ENCODE assay signal across 8 cellular contexts in the genomic region with DNA sequence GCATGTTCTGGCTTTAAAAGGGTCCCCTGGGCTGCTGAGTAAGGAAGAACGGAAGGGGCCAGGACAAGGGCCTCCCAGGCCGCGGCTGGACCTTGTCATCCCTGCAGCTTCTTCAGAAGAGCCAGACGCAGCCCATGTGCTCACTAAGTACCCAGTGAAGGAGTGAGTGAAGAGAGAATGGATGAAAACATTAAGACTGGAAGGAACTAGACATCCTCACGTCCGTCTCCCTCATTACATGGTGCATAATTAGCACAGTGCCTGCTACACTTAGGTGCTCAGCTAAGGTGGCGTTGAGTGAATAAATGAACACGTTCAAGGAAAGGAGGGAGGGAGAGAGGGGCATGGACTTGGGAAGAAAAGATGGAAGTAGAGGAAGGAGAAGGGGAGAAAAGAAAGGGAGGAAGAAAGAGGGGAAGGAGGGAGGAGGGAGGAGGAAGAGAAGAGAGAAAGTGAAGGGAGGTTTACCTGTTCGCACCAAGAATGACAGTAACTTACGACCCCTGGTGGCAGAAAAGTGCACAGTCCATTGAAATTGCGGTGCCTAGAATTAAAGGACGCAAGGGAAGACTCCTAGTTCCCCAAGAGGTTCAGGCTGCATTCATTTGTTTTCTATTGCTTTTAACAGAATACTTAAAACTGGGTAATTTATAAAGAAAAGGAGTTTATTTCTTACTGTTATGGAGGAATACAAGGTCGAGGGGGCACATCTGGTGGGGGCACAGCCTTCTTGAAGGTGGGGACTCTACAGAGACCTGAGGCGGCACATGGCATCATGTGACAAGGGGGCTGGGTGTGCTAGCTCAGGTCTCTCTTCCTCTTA. TPM values are rescaled to one million over a fixed set of nuclear protein-coding genes. Genes with fewer than 3 reads are reported as not detected.
DNase-seq lines count a peak whose midpoint lies in the region; ATAC-seq and TF ChIP-seq lines count a peak whose summit lies in the region.

No MANE protein-coding gene starts in this region.

- no peaks in the 10 kb centered on the region for H3K9me3 Mint-ChIP-seq in CD4-positive, CD25-positive, alpha-beta regulatory T cell

- H3K4me1 Mint-ChIP-seq in CD4-positive, CD25-positive, alpha-beta regulatory T cell = peaks cover 17 to 50% (median 29%) of the 10 kb centered on the region in 4 donors

- no peak overlapping the region for H3K4me2 ChIP-seq in OCI-LY1 (ENCODE audit: low read length)
- no peak overlapping the region for H3K4me2 ChIP-seq in fibroblast of lung (ENCODE audit: extremely low read depth, insufficient read depth, low read length)

- no peaks in the 10 kb centered on the region for H3K27me3 ChIP-seq in CD4-positive, CD25-positive, alpha-beta regulatory T cell (ENCODE audit: control insufficient read depth, insufficient read depth, low read length)
- no peaks in the 10 kb centered on the region for H3K27me3 ChIP-seq in OCI-LY1 (ENCODE audit: insufficient read depth, low read length)
- no peaks in the 10 kb centered on the region for H3K27me3 ChIP-seq in fibroblast of lung (ENCODE audit: control insufficient read depth, insufficient read depth, low read length)
- H3K27me3 ChIP-seq in tibial artery = no peaks in the 10 kb centered on the region

- peaks cover 21% of the 10 kb centered on the region for H3K4me1 ChIP-seq in CD4-positive, CD25-positive, alpha-beta regulatory T cell (ENCODE audit: control insufficient read depth, insufficient read depth, low read length, poor library complexity, severe bottlenecking)
- H3K4me1 ChIP-seq in OCI-LY1 (ENCODE audit: insufficient read depth, low read length, severe bottlenecking) (peaks cover 17% of the 10 kb centered on the region), fibroblast of lung (ENCODE audit: control insufficient read depth, extremely low read depth, insufficient read depth, low read length) (no peaks in the 10 kb centered on the region), tibial artery (peaks cover 0 to 28% (median 12%) of the 10 kb centered on the region in 4 donors)

- H3K9me2 ChIP-seq in OCI-LY1 (ENCODE audit: low read depth, low read length) = no peaks in the 10 kb centered on the region

- DNase-seq in CD4-positive, CD25-positive, alpha-beta regulatory T cell = peak; percentile 39 to 67 (median 57)
- DNase-seq in HT1080 (ENCODE audit: low read depth) (peak; percentile 17), activated T-cell treated with anti-CD3 and anti-CD28 coated beads for 4 hours (peak; percentile 69), fibroblast of lung (ENCODE audit: low read depth in 2 of 2) (peak; percentile 28 to 58), nucleus accumbens (lab: John Stamatoyannopoulos, UW) (peak in 41 of 56 donors; percentile 2 to 87 (median 34)), tibial artery (peak in 1 of 2 donors; percentile 56)

- no peak overlapping the region for H3K27ac ChIP-seq in CD4-positive, CD25-positive, alpha-beta regulatory T cell (ENCODE audit: insufficient read depth, low read length, poor library complexity, severe bottlenecking)
- H3K27ac ChIP-seq in OCI-LY1 (ENCODE audit: low read depth, low read length, poor library complexity, severe bottlenecking) (no peak overlapping the region), fibroblast of lung (ENCODE audit: insufficient read depth, low read length) (no peak overlapping the region), tibial artery (no peak overlapping the region)

- no peak overlapping the region for H3K9ac ChIP-seq in OCI-LY1 (ENCODE audit: low read length)
- no peak overlapping the region for H3K9ac ChIP-seq in fibroblast of lung (ENCODE audit: insufficient read depth, low read length)

- no peaks in the 10 kb centered on the region for H3K27me3 Mint-ChIP-seq in CD4-positive, CD25-positive, alpha-beta regulatory T cell

- TF ChIP-seq CTCF in OCI-LY1 (IDR thresholded peaks at IDR 0.05; ENCODE audit: low read length) (peak; percentile 82), fibroblast of lung (conservative IDR thresholded peaks at IDR 0.05 in 1 of 2, IDR thresholded peaks at IDR 0.05 in 1 of 2; ENCODE audit: low read depth in 1 of 2, low read length in 2 of 2) (peak; percentile 68 to 86), tibial artery (IDR thresholded peaks at IDR 0.05) (peak; percentile 61 to 66)

- peaks cover 9% of the 10 kb centered on the region for H3K36me3 ChIP-seq in CD4-positive, CD25-positive, alpha-beta regulatory T cell (ENCODE audit: control insufficient read depth, insufficient read depth, low read length)
- peaks cover 24% of the 10 kb centered on the region for H3K36me3 ChIP-seq in OCI-LY1 (ENCODE audit: insufficient read depth, low read length)
- H3K36me3 ChIP-seq in fibroblast of lung (ENCODE audit: control insufficient read depth, insufficient read depth, low read length) = peaks cover 3% of the 10 kb centered on the region
- H3K36me3 ChIP-seq in tibial artery = peaks cover under 1 to 11% (median 8%) of the 10 kb centered on the region in 3 donors

- no peak overlapping the region for H3K4me3 ChIP-seq in CD4-positive, CD25-positive, alpha-beta regulatory T cell (ENCODE audit: low read depth, low read length)
- H3K4me3 ChIP-seq in OCI-LY1 (ENCODE audit: low read depth, low read length, poor library complexity, severe bottlenecking) = no peak overlapping the region
- no peak overlapping the region for H3K4me3 ChIP-seq in fibroblast of lung (replicated peaks in 1 of 4; ENCODE audit: control extremely low read depth in 1 of 4, insufficient read depth in 1 of 4, low read depth in 3 of 4, low read length in 4 of 4)
- no peak overlapping the region for H3K4me3 ChIP-seq in tibial artery

- H3K36me3 Mint-ChIP-seq in CD4-positive, CD25-positive, alpha-beta regulatory T cell = peaks cover 18% of the 10 kb centered on the region

- 0 out of 2 replicates have a peak, but pooled peaks cover 10% of the 10 kb centered on the region for H3K79me2 ChIP-seq in OCI-LY1 (ENCODE audit: insufficient read depth, low read length)
- H3K79me2 ChIP-seq in fibroblast of lung (ENCODE audit: control insufficient read depth, insufficient read depth, low read length) = peaks cover 18% of the 10 kb centered on the region

- H4K20me1 ChIP-seq in OCI-LY1 (ENCODE audit: insufficient read depth, low read length) (no peaks in the 10 kb centered on the region), fibroblast of lung (ENCODE audit: control insufficient read depth, extremely low read depth, insufficient read depth, low read length) (no peaks in the 10 kb centered on the region)

- H3F3A ChIP-seq in OCI-LY1 (ENCODE audit: insufficient read depth, low read length) = no peaks in the 10 kb centered on the region

- intact Hi-C loops in tibial artery (cut with DNase I; ENCODE audit: low total_unique reads) = loop anchor here (10.0 kb wide), 1 partner anchor 546 kb away; no protein-coding TSS in a partner anchor

- ATAC-seq in CD4-positive, CD25-positive, alpha-beta regulatory T cell (ENCODE audit: low read depth in 2 of 2) = peak; percentile 55 to 59
- ATAC-seq in GM19455 (IDR thresholded peaks at IDR 0.05; ENCODE audit: unreplicated experiment) = no peak

- peak overlapping the region in 2 of 3 donors; percentile 43 to 60 for H3K27ac Mint-ChIP-seq in CD4-positive, CD25-positive, alpha-beta regulatory T cell

- H3K4me3 Mint-ChIP-seq in CD4-positive, CD25-positive, alpha-beta regulatory T cell = peak overlapping the region in 1 of 4 donors; percentile 60

- H2AFZ ChIP-seq in OCI-LY1 (ENCODE audit: low read length) (no peak overlapping the region), fibroblast of lung (ENCODE audit: low read length) (no peak overlapping the region)

- no peaks in the 10 kb centered on the region for H3K9me3 ChIP-seq in CD4-positive, CD25-positive, alpha-beta regulatory T cell (ENCODE audit: control insufficient read depth in 2 of 2, low read length in 2 of 2)
- H3K9me3 ChIP-seq in OCI-LY1 (ENCODE audit: low read length) (no peaks in the 10 kb centered on the region), fibroblast of lung (ENCODE audit: control insufficient read depth, insufficient read depth, low read depth, low read length) (no peaks in the 10 kb centered on the region), tibial artery (no peaks in the 10 kb centered on the region)

RNA-seq across cellular contexts. Expression of a gene that starts 8.0 kb away (rescaled TPM):
- 6.6 TPM for total RNA-seq in CD4-positive, CD25-positive, alpha-beta regulatory T cell
- 10 to 100 TPM; 17.7 to 23.6 (median 19.3) TPM for polyA plus RNA-seq in CD4-positive, CD25-positive, alpha-beta regulatory T cell
- 19.3 and 23.8 TPM in 2 replicates for total RNA-seq in HT1080 (2014; rRNA removed; shearing (Covaris generic))
- polyA plus RNA-seq in HT1080 (2015; cell fraction: cytosol; rRNA removed) = 10.2 and 11.0 TPM in 2 replicates
- 6.1 and 6.5 TPM in 2 replicates for polyA plus RNA-seq in HT1080 (2015; cell fraction: nucleus; rRNA removed)
- total RNA-seq in fibroblast of lung = 19.5 TPM in 2 replicates
- 9.2 and 10.5 TPM in 2 replicates for polyA plus RNA-seq in fibroblast of lung
- 10.0 and 12.9 TPM in 2 replicates for polyA plus RNA-seq in fibroblast of lung (2012)
- 5.9 and 6.4 TPM in 2 replicates for polyA minus RNA-seq in fibroblast of lung (ENCODE audit: low replicate concordance)

RNA-seq across cellular contexts. Expression of a gene that starts 28.2 kb away (rescaled TPM):
- total RNA-seq in CD4-positive, CD25-positive, alpha-beta regulatory T cell = not detected
- not detected for polyA plus RNA-seq in CD4-positive, CD25-positive, alpha-beta regulatory T cell
- 0.55 TPM in 1 of 2 replicates, not detected in the other for total RNA-seq in HT1080 (2014; rRNA removed; shearing (Covaris generic))
- polyA plus RNA-seq in HT1080 (2015; cell fraction: cytosol; rRNA removed) = 0.10 and 0.15 TPM in 2 replicates
- 0.09 TPM in 1 of 2 replicates, not detected in the other for polyA plus RNA-seq in HT1080 (2015; cell fraction: nucleus; rRNA removed)
- total RNA-seq in fibroblast of lung = 42.1 and 47.2 TPM in 2 replicates
- 20.4 and 35.3 TPM in 2 replicates for polyA plus RNA-seq in fibroblast of lung
- 15.9 and 24.3 TPM in 2 replicates for polyA plus RNA-seq in fibroblast of lung (2012)
- polyA minus RNA-seq in fibroblast of lung (ENCODE audit: low replicate concordance) = 28.0 and 51.5 TPM in 2 replicates

RNA-seq across cellular contexts. Expression of a gene that starts 30.0 kb away (rescaled TPM):
- 0.67 TPM for total RNA-seq in CD4-positive, CD25-positive, alpha-beta regulatory T cell
- polyA plus RNA-seq in CD4-positive, CD25-positive, alpha-beta regulatory T cell = not detected
- total RNA-seq in HT1080 (2014; rRNA removed; shearing (Covaris generic)) = not detected in 2 replicates
- not detected in 2 replicates for polyA plus RNA-seq in HT1080 (2015; cell fraction: cytosol; rRNA removed)
- polyA plus RNA-seq in HT1080 (2015; cell fraction: nucleus; rRNA removed) = 0.07 TPM in 1 of 2 replicates, not detected in the other
- total RNA-seq in fibroblast of lung = 4.1 and 5.6 TPM in 2 replicates
- 2.2 and 2.3 TPM in 2 replicates for polyA plus RNA-seq in fibroblast of lung
- polyA plus RNA-seq in fibroblast of lung (2012) = 2.8 and 3.4 TPM in 2 replicates
- 2.8 and 14.7 TPM in 2 replicates for polyA minus RNA-seq in fibroblast of lung (ENCODE audit: low replicate concordance)

Comparison
In these comparisons a context has a peak if more than half of its experiments do, and no peak if none do; other contexts are left out.
1. RNA of a gene that starts 28.2 kb away (total RNA-seq): 42.1 to 47.2 TPM in fibroblast of lung; 0.55 TPM in HT1080 and not detected in CD4-positive, CD25-positive, alpha-beta regulatory T cell (single experiment); every median in the first group is over 10 times any median in the second.
2. Peak in every context shown above with its lines, with median percentiles within 50 percentile points of each other: CTCF ChIP-seq.